ENCODE assay signal across 21 cellular contexts in the genomic region with DNA sequence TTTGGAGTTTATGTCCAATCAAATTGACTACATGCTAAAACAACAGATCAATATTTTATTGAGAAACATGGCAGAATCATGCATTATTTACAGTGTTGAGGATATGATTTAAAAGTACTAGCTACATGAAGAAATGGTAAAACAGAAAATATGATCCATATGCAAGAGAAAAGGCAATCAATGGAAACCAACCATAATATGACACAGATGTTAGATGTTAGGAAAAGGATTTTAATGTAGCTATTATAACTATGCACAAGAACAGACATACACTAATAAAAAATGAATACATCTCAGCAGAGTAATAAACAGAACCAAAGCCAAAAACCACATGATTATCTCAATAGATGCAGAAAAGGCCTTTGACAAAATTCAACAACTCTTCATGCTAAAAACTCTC.
"Had no signal": no experiment of that assay in that cellular context is flagged by ENCODE, and none has a peak within 500 bp of the region (broad histone marks: within the 10 kb centered on the region; RNA-seq: fewer than 3 reads in every experiment).

No MANE protein-coding gene starts in this region.

- H3K4me3 ChIP-seq: coronary artery, dorsolateral prefrontal cortex, esophagus muscularis mucosa, gastrocnemius medialis, heart right ventricle, left lung, lower lobe of right lung, mucosa of descending colon had no signal

- H3K27me3 Mint-ChIP-seq: naive B cell had no signal

- H3K4me1 Mint-ChIP-seq: naive B cell had no signal

- H3K9me3 ChIP-seq: esophagus muscularis mucosa, gastrocnemius medialis, left lung, lower lobe of right lung, mucosa of descending colon had no signal

- H3K27me3 ChIP-seq: dorsolateral prefrontal cortex, esophagus muscularis mucosa, gastrocnemius medialis, heart right ventricle, left lung had no signal

- DNase-seq: dermis blood vessel endothelial cell; dorsolateral prefrontal cortex; effector CD4-positive, alpha-beta T cell; effector memory CD4-positive, alpha-beta T cell; foreskin fibroblast; foreskin melanocyte; gastrocnemius medialis; glutamatergic neuron; head of caudate nucleus; heart right ventricle; hippocampal formation; left cardiac atrium; left lung; left ventricle myocardium superior; lower lobe of right lung; mesenchymal stem cell; mucosa of descending colon; naive B cell had no signal

- H3K36me3 Mint-ChIP-seq: mesothelial cell of epicardium, naive B cell had no signal

- H3K4me1 ChIP-seq: esophagus muscularis mucosa, gastrocnemius medialis, heart right ventricle, left lung, lower lobe of right lung had no signal

- H3K36me3 ChIP-seq: esophagus muscularis mucosa, gastrocnemius medialis, heart right ventricle, left lung, lower lobe of right lung had no signal

- H3K27ac ChIP-seq: coronary artery, dorsolateral prefrontal cortex, esophagus muscularis mucosa, gastrocnemius medialis, heart right ventricle, left lung, lower lobe of right lung had no signal

- H3K9me3 Mint-ChIP-seq: mesothelial cell of epicardium had no signal

- H3K4me3 Mint-ChIP-seq: mesothelial cell of epicardium, naive B cell had no signal

- H3K27ac Mint-ChIP-seq: mesothelial cell of epicardium had no signal

- ATAC-seq: gastrocnemius medialis, heart right ventricle, left cardiac atrium, left lung, left ventricle myocardium superior, lower lobe of right lung, mucosa of descending colon had no signal
